ENCODE assay signal across 22 cellular contexts in the genomic region with DNA sequence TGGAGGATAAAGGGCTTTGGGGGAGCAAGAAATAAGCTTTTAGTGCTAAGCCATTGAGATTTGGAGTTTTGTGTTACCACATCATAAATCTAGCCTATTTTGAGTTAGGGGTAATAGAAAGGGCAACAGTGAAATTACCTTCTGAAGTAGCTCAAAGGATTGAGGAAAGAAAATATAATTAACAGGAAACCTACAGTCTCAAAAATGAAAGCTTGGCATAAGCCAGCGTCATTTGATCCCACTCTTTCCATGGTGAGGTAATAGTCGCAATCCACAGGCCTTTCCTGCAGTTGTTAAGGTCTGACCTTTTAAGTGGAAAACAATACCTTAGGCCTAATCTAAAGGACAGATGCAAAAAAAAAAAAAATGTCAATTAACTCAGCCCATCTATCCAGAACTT.
A peak's percentile ranks its signal among the peaks of the same experiment; 100 is the strongest.
DNase-seq lines count a peak whose midpoint lies in the region; ATAC-seq and TF ChIP-seq lines count a peak whose summit lies in the region.
"Had no signal": no experiment of that assay in that cellular context is flagged by ENCODE, and none has a peak within 500 bp of the region (broad histone marks: within the 10 kb centered on the region; RNA-seq: fewer than 3 reads in every experiment).

No MANE protein-coding gene starts in this region.

- no peak overlapping the region for H3K4ac ChIP-seq in neuronal stem cell (ENCODE audit: low read length)

- H3K9me3 ChIP-seq in neuronal stem cell (replicated peaks in 1 of 2; ENCODE audit: control insufficient read depth in 2 of 2, insufficient read depth in 1 of 2, low read depth in 1 of 2, low read length in 2 of 2): peaks cover 0 to 8% of the 10 kb centered on the region in 2 donors

- no peak overlapping the region for H3K9ac ChIP-seq in neuronal stem cell (ENCODE audit: low read depth, low read length, poor library complexity)
- H3K9ac ChIP-seq: BLaER1 had no signal

- H3K27ac ChIP-seq in neuronal stem cell (replicated peaks; ENCODE audit: low read length): no peak overlapping the region
- H3K27ac ChIP-seq: ascending aorta, BLaER1, spleen, VCaP had no signal

- no peaks in the 10 kb centered on the region for H3K4me1 ChIP-seq in neuronal stem cell (ENCODE audit: control insufficient read depth in 2 of 2, insufficient read depth in 1 of 2, low read depth in 1 of 2, low read length in 2 of 2)
- H3K4me1 ChIP-seq: ascending aorta, BLaER1, spleen had no signal

- H3K27me3 Mint-ChIP-seq in brain: no peaks in the 10 kb centered on the region
- H3K27me3 Mint-ChIP-seq: activated CD4-positive, alpha-beta memory T cell treated with anti-CD3 and anti-CD28 coated beads for 36 hours; naive thymus-derived CD8-positive, alpha-beta T cell; progenitor cell of endocrine pancreas; T-helper 17 cell had no signal

- no peak overlapping the region for H4K91ac ChIP-seq in neuronal stem cell (ENCODE audit: low read depth, low read length, poor library complexity)

- H3K27ac Mint-ChIP-seq in brain: peak overlapping the region in 3 of 5 experiments; percentile 40 to 76 (median 63)
- H3K27ac Mint-ChIP-seq: activated CD4-positive, alpha-beta memory T cell treated with anti-CD3 and anti-CD28 coated beads for 36 hours; progenitor cell of endocrine pancreas; T-helper 17 cell had no signal

- H2AK5ac ChIP-seq in neuronal stem cell (ENCODE audit: low read depth, low read length): no peak overlapping the region

- in situ Hi-C loops in G401 (cut with HindIII; ENCODE audit: low sequenced_read_pairs): no loop called here

- no peak overlapping the region for H2BK12ac ChIP-seq in neuronal stem cell (ENCODE audit: low read length)

- H3K4me3 ChIP-seq in neuronal stem cell (ENCODE audit: low read length in 2 of 2): no peak overlapping the region
- H3K4me3 ChIP-seq: ascending aorta, BLaER1, spleen had no signal

- no peak overlapping the region for H2BK120ac ChIP-seq in neuronal stem cell (ENCODE audit: low read depth, low read length)

- no CpG with 5 or more reads among the region's 2 CpGs for WGBS in neuronal stem cell (ENCODE audit: extremely low coverage in 2 of 2, insufficient read length in 2 of 2, insufficient replicate concordance in 1 of 2), 2 donors

- no peak overlapping the region for H3K4me2 ChIP-seq in neuronal stem cell (ENCODE audit: insufficient read depth, low read length, poor library complexity, severe bottlenecking)
- H3K4me2 ChIP-seq: BLaER1 had no signal

- H3K14ac ChIP-seq in neuronal stem cell (ENCODE audit: low read length): no peak overlapping the region

- H3K27me3 ChIP-seq in neuronal stem cell (ENCODE audit: control insufficient read depth in 3 of 3, insufficient read depth in 3 of 3, low read depth in 1 of 3, low read length in 3 of 3): no peaks in the 10 kb centered on the region
- H3K27me3 ChIP-seq: ascending aorta, BLaER1, spleen had no signal

- peaks cover 4% of the 10 kb centered on the region for H3K36me3 Mint-ChIP-seq in brain

- no peak for TF ChIP-seq CTCF in brain (conservative IDR thresholded peaks at IDR 0.05)

- ATAC-seq in GM19351 (IDR thresholded peaks at IDR 0.05; ENCODE audit: unreplicated experiment): no peak
- ATAC-seq in GM19397 (IDR thresholded peaks at IDR 0.05; ENCODE audit: unreplicated experiment): no peak
- ATAC-seq: naive thymus-derived CD8-positive, alpha-beta T cell; T-helper 17 cell had no signal

- no peaks in the 10 kb centered on the region for H3K36me3 ChIP-seq in neuronal stem cell (replicated peaks in 1 of 2; ENCODE audit: control insufficient read depth in 2 of 2, insufficient read depth in 2 of 2, low read length in 2 of 2)
- H3K36me3 ChIP-seq: ascending aorta, BLaER1, spleen had no signal

- DNase-seq in NCI-H2107 treated with DMSO at 0.1 percent for 48 hours (lab: John Stamatoyannopoulos, UW; ENCODE audit: unreplicated experiment): peak; percentile 49
- DNase-seq in NCI-H2107 (lab: John Stamatoyannopoulos, UW): no peak
- DNase-seq in NCI-H2029 (lab: John Stamatoyannopoulos, UW): peak; percentile 76
- DNase-seq in neuronal stem cell (ENCODE audit: low spot score): no peak
- no peak for DNase-seq in G401 (ENCODE audit: low spot score)
- DNase-seq: activated CD4-positive, alpha-beta memory T cell treated with anti-CD3 and anti-CD28 coated beads for 36 hours; activated naive CD4-positive, alpha-beta T cell treated with Interleukin-2 at 50 U/mL for 16 hours; activated T-cell treated with anti-CD3 and anti-CD28 coated beads for 4 hours; endodermal cell; H7; naive thymus-derived CD8-positive, alpha-beta T cell; NCI-H1436 treated with DMSO at 0.1 percent for 48 hours; NCI-H526 treated with DMSO at 0.1 percent for 48 hours; spleen; T-helper 17 cell had no signal

- no peak overlapping the region for H3K18ac ChIP-seq in neuronal stem cell (ENCODE audit: low read length)

- H2BK5ac ChIP-seq in neuronal stem cell (ENCODE audit: low read length): no peak overlapping the region

- H3K4me1 Mint-ChIP-seq in brain: peaks cover 22% of the 10 kb centered on the region
- H3K4me1 Mint-ChIP-seq: T-helper 17 cell had no signal

- H2BK15ac ChIP-seq in neuronal stem cell (ENCODE audit: low read length): no peak overlapping the region

- peak overlapping the region in 1 of 5 experiments; percentile 8 for H3K4me3 Mint-ChIP-seq in brain
- H3K4me3 Mint-ChIP-seq: activated CD4-positive, alpha-beta memory T cell treated with anti-CD3 and anti-CD28 coated beads for 36 hours; endodermal cell; naive thymus-derived CD8-positive, alpha-beta T cell; T-helper 17 cell had no signal

- H2AFZ ChIP-seq in neuronal stem cell (ENCODE audit: low read length): peak overlapping the region; percentile 43

- no peak overlapping the region for H3K23ac ChIP-seq in neuronal stem cell (ENCODE audit: low read depth, low read length, poor library complexity)

- no peaks in the 10 kb centered on the region for H3K79me1 ChIP-seq in neuronal stem cell (ENCODE audit: low read depth, low read length)

- H3K9me3 Mint-ChIP-seq in brain: peaks cover 22 to 26% (median 25%) of the 10 kb centered on the region in 5 experiments

- no peak overlapping the region for H4K8ac ChIP-seq in neuronal stem cell (ENCODE audit: low read depth, low read length)

Comparison
In these comparisons a context has a peak if more than half of its experiments do, and no peak if none do; other contexts are left out.
1. DNase-seq: peak in NCI-H2107 treated with DMSO at 0.1 percent for 48 hours (single experiment) and NCI-H2029 (single experiment); none in NCI-H2107 (single experiment), neuronal stem cell (single experiment) and G401 (single experiment).